Comparison of ENCODE assay signal across 33 cellular contexts in genomic region chr1:35432231-35432630, GRCh38.
A peak's percentile ranks its signal among the peaks of the same experiment; 100 is the strongest.
DNase-seq lines count a peak whose midpoint lies in the region; ATAC-seq and TF ChIP-seq lines count a peak whose summit lies in the region.
"Had no signal": no experiment of that assay in that cellular context is flagged by ENCODE, and none has a peak within 500 bp of the region (broad histone marks: within the 10 kb centered on the region; RNA-seq: fewer than 3 reads in every experiment).

No MANE protein-coding gene starts in this region.

- H3K36me3 Mint-ChIP-seq in T-helper 17 cell (ENCODE audit: low read depth), result peaks cover 5% of the 10 kb centered on the region
- peaks cover 21% of the 10 kb centered on the region for H3K36me3 Mint-ChIP-seq in HFFc6 (ENCODE audit: low read depth)

- no peaks in the 10 kb centered on the region for H3K9me3 Mint-ChIP-seq in HFFc6
- H3K9me3 Mint-ChIP-seq: activated naive CD8-positive, alpha-beta T cell treated with anti-CD3 and anti-CD28 coated beads, Interleukin-2, amount 50 U/mL, for 24 hours; CD8-positive, alpha-beta memory T cell; naive thymus-derived CD8-positive, alpha-beta T cell had no signal

- H3K4me3 Mint-ChIP-seq in T-helper 17 cell (no peak overlapping the region), HFFc6 (no peak overlapping the region)
- H3K4me3 Mint-ChIP-seq: activated naive CD8-positive, alpha-beta T cell treated with anti-CD3 and anti-CD28 coated beads, Interleukin-2, amount 50 U/mL, for 24 hours; activated T-cell treated with anti-CD3 and anti-CD28 coated beads, Interleukin-2, amount 50 U/mL, for 24 hours; CD8-positive, alpha-beta memory T cell had no signal

- no peaks in the 10 kb centered on the region for H3K9me3 ChIP-seq in T-helper 17 cell (ENCODE audit: control insufficient read depth, low read length, poor library complexity, severe bottlenecking)
- no peaks in the 10 kb centered on the region for H3K9me3 ChIP-seq in neutrophil
- H3K9me3 ChIP-seq: lower lobe of right lung, pancreas, transverse colon had no signal

- H3K27ac Mint-ChIP-seq in T-helper 17 cell (peak overlapping the region; percentile 75), HFFc6 (no peak overlapping the region)

- H3K27ac ChIP-seq in dorsolateral prefrontal cortex (peak overlapping the region in 50 of 59 donors; percentile 1 to 78 (median 52)), neutrophil (peak overlapping the region; percentile 19)
- H3K27ac ChIP-seq: lower lobe of right lung, pancreas, transverse colon had no signal

- H3K4me3 ChIP-seq in dorsolateral prefrontal cortex, result no peak overlapping the region
- no peak overlapping the region for H3K4me3 ChIP-seq in neutrophil (ENCODE audit: low read depth in 1 of 2, low read length in 1 of 2)
- no peak overlapping the region for H3K4me3 ChIP-seq in foreskin fibroblast (ENCODE audit: low read depth in 1 of 2, low read length in 2 of 2)
- H3K4me3 ChIP-seq: hepatocyte, lower lobe of right lung, pancreas, smooth muscle cell, transverse colon had no signal

- H3K27me3 ChIP-seq in dorsolateral prefrontal cortex, result no peaks in the 10 kb centered on the region
- H3K27me3 ChIP-seq in neutrophil, result no peaks in the 10 kb centered on the region
- H3K27me3 ChIP-seq: hepatocyte, pancreas, transverse colon had no signal

- peak; percentile 62 for DNase-seq in Ammon's horn (ENCODE audit: low spot score)
- no peak for DNase-seq in T-helper 17 cell
- DNase-seq in dorsolateral prefrontal cortex, result peak in 6 of 10 donors; percentile 26 to 66 (median 46)
- DNase-seq in NAMALWA (ENCODE audit: low spot score), result no peak
- no peak for DNase-seq in foreskin fibroblast
- no peak for DNase-seq in HFFc6
- DNase-seq: activated CD4-positive, alpha-beta T cell treated with anti-CD3 and anti-CD28 coated beads for 4 hours; activated naive CD4-positive, alpha-beta T cell; activated naive CD8-positive, alpha-beta T cell treated with anti-CD3 and anti-CD28 coated beads, Interleukin-2, amount 50 U/mL, for 24 hours; activated T-cell treated with anti-CD3 and anti-CD28 coated beads, Interleukin-2, amount 50 U/mL, for 24 hours; AML-193; CD8-positive, alpha-beta memory T cell; central memory CD4-positive, alpha-beta T cell; dermis blood vessel endothelial cell; DMS 273 treated with DMSO at 0.1 percent for 48 hours; EL; HCEC 1CT; Kasumi-1; kidney glomerular epithelial cell; lower lobe of right lung; MV-4-11; naive thymus-derived CD8-positive, alpha-beta T cell; NCI-H146; NCI-H345; pancreas; right cardiac atrium; SHP77; stimulated activated CD4-positive, alpha-beta T cell treated with anti-CD3 and anti-CD28 coated beads, Interleukin-1b, Interleukin-23, amount 100 ng/mL, for 48 hours; transverse colon had no signal

- H3K27me3 Mint-ChIP-seq in T-helper 17 cell, result no peaks in the 10 kb centered on the region
- H3K27me3 Mint-ChIP-seq in HFFc6 (ENCODE audit: insufficient read depth), result peaks cover 3% of the 10 kb centered on the region
- H3K27me3 Mint-ChIP-seq: activated naive CD8-positive, alpha-beta T cell treated with anti-CD3 and anti-CD28 coated beads, Interleukin-2, amount 50 U/mL, for 24 hours; activated T-cell treated with anti-CD3 and anti-CD28 coated beads, Interleukin-2, amount 50 U/mL, for 24 hours; naive thymus-derived CD8-positive, alpha-beta T cell had no signal

- intact Hi-C loops in dorsolateral prefrontal cortex (cut with DNase I), result no loop called here

- ATAC-seq in T-helper 17 cell (no peak), GM18858 (IDR thresholded peaks at IDR 0.05; ENCODE audit: unreplicated experiment) (no peak)
- ATAC-seq: activated naive CD8-positive, alpha-beta T cell treated with anti-CD3 and anti-CD28 coated beads, Interleukin-2, amount 50 U/mL, for 24 hours; lower lobe of right lung; naive thymus-derived CD8-positive, alpha-beta T cell; pancreas; right cardiac atrium had no signal

- peaks cover 0 to 5% of the 10 kb centered on the region in 2 experiments for H3K4me1 ChIP-seq in neutrophil (ENCODE audit: control insufficient read depth in 1 of 2, insufficient read depth in 1 of 2, low read depth in 1 of 2, low read length in 1 of 2)
- H3K4me1 ChIP-seq: lower lobe of right lung, pancreas had no signal

- TF ChIP-seq CTCF in dorsolateral prefrontal cortex (IDR thresholded peaks at IDR 0.05 in 54 of 56, conservative IDR thresholded peaks at IDR 0.05 in 2 of 56; ENCODE audit: low read depth in 1 of 56, partially characterized antibody in 56 of 56) (no peak), neutrophil (IDR thresholded peaks at IDR 0.05) (no peak), foreskin fibroblast (IDR thresholded peaks at IDR 0.05; ENCODE audit: low read depth, low read length) (no peak), HFFc6 (IDR thresholded peaks at IDR 0.05) (no peak)

- peaks cover 66% of the 10 kb centered on the region for H3K36me3 ChIP-seq in neutrophil

- H3K4me1 Mint-ChIP-seq in T-helper 17 cell (peaks cover 15% of the 10 kb centered on the region), HFFc6 (ENCODE audit: low read depth) (no peaks in the 10 kb centered on the region)

Comparison
In these comparisons a context has a peak if more than half of its experiments do, and no peak if none do; other contexts are left out.
1. DNase-seq: peak in Ammon's horn (single experiment) and dorsolateral prefrontal cortex (6 of 10); none in T-helper 17 cell (0 of 3), NAMALWA (single experiment), foreskin fibroblast (0 of 2) and HFFc6 (single experiment).